27 cellular contexts compared by ENCODE assay signal in the genomic region with DNA sequence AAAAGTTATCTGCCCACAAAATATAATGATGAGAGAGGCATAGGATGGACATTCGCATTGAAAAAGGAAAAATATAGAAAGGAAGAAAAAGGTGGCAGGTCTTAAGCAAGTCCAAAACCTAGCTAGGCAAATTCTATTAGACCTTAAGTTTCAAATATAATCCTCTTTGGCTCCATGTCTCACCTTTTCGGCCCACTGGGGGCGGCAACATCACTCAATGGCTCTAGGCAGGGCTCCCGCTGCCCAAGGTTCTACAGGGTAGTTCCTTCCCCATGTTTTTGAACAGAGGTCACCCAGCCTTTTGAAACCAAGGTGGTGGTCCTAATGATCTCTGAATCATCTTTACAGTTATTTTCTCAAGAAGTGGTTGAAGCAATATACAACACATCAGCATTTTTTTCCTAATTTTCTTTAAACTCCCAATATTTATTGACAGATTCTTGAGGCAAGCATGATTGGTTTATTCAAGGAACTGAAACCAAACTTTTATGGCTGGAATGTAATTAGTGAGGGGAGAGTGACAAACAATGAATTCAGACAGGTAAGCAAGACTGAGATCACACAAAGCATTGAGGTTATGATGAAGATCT.
DNase-seq lines count a peak whose midpoint lies in the region; ATAC-seq, FAIRE-seq and TF ChIP-seq lines count a peak whose summit lies in the region.
"Had no signal": no experiment of that assay in that cellular context is flagged by ENCODE, and none has a peak within 500 bp of the region (broad histone marks: within the 10 kb centered on the region; RNA-seq: fewer than 3 reads in every experiment).

No MANE protein-coding gene starts in this region.

- H3K27ac Mint-ChIP-seq in GM23338: no peak overlapping the region
- no peak overlapping the region for H3K27ac Mint-ChIP-seq in WTC11
- H3K27ac Mint-ChIP-seq in CD4-positive, alpha-beta memory T cell: no peak overlapping the region
- H3K27ac Mint-ChIP-seq: CD4-positive, CD25-positive, alpha-beta regulatory T cell had no signal

- POLR2A ChIA-PET in WTC11 (lab: Charles Lee): no interaction called here
- POLR2A ChIA-PET in CD4-positive, alpha-beta memory T cell (lab: Charles Lee; ENCODE audit: partially characterized antibody): no interaction called here

- H3K27ac ChIP-seq in GM23338 (ENCODE audit: low read depth): no peak overlapping the region
- H3K27ac ChIP-seq in kidney (ENCODE audit: low read depth in 2 of 2, low read length in 2 of 2): no peak overlapping the region
- no peak overlapping the region for H3K27ac ChIP-seq in CD4-positive, alpha-beta memory T cell (ENCODE audit: low read depth, low read length)
- H3K27ac ChIP-seq: 22Rv1, BLaER1, SJCRH30 had no signal

- H3K36me3 ChIP-seq in GM23338 (ENCODE audit: insufficient read depth) (peaks cover 4% of the 10 kb centered on the region; the same call in 1 of the 2 replicates), kidney (ENCODE audit: control insufficient read depth in 1 of 2, insufficient read depth in 2 of 2, low read length in 2 of 2) (no peaks in the 10 kb centered on the region)
- no peaks in the 10 kb centered on the region for H3K36me3 ChIP-seq in CD4-positive, alpha-beta memory T cell (ENCODE audit: insufficient read depth, low read length)
- H3K36me3 ChIP-seq: BLaER1, SJCRH30 had no signal

- no peaks in the 10 kb centered on the region for H3K27me3 ChIP-seq in GM23338 (ENCODE audit: insufficient read depth)
- no peaks in the 10 kb centered on the region for H3K27me3 ChIP-seq in CD4-positive, alpha-beta memory T cell (ENCODE audit: insufficient read depth, low read length)
- H3K27me3 ChIP-seq: BLaER1, SJCRH30 had no signal

- no peak overlapping the region for H3K9ac ChIP-seq in kidney (ENCODE audit: low read length in 2 of 2)
- H3K9ac ChIP-seq: BLaER1 had no signal

- H3K4me3 ChIP-seq in GM23338: no peak overlapping the region
- no peak overlapping the region for H3K4me3 ChIP-seq in kidney (ENCODE audit: low read length in 2 of 2)
- no peak overlapping the region for H3K4me3 ChIP-seq in CD4-positive, alpha-beta memory T cell (ENCODE audit: low read length in 2 of 2)
- H3K4me3 ChIP-seq: BLaER1, SJCRH30 had no signal

- peaks cover 0 to 4% of the 10 kb centered on the region in 2 donors for H3K9me3 ChIP-seq in kidney (ENCODE audit: control insufficient read depth in 1 of 2, low read length in 2 of 2)
- no peaks in the 10 kb centered on the region for H3K9me3 ChIP-seq in CD4-positive, alpha-beta memory T cell (ENCODE audit: control insufficient read depth in 1 of 2, low read length in 2 of 2)
- H3K9me3 ChIP-seq: BLaER1 had no signal

- H3K4me1 ChIP-seq in GM23338 (ENCODE audit: insufficient read depth) (no peaks in the 10 kb centered on the region), kidney (ENCODE audit: control insufficient read depth in 1 of 2, insufficient read depth in 1 of 2, low read depth in 1 of 2, low read length in 2 of 2) (no peaks in the 10 kb centered on the region)
- H3K4me1 ChIP-seq in CD4-positive, alpha-beta memory T cell (ENCODE audit: insufficient read depth, low read length): no peaks in the 10 kb centered on the region
- H3K4me1 ChIP-seq: BLaER1 had no signal

- FAIRE-seq in kidney (lab: Jason Lieb, UNC): no peak
- no peak for FAIRE-seq in GM12891 (lab: Jason Lieb, UNC)
- FAIRE-seq: RCC 7860 had no signal

- no peak for ATAC-seq in GM23338
- peak; percentile 62 for ATAC-seq in WTC11
- ATAC-seq: SK-N-SH treated with all-trans-retinoic acid at 6 μM for 48 hours had no signal

- no peak overlapping the region for H2AFZ ChIP-seq in GM23338

- no peak overlapping the region for H3K4me2 ChIP-seq in GM23338
- H3K4me2 ChIP-seq: BLaER1 had no signal

- peak; percentile 8 for DNase-seq in NCI-H82 (lab: John Stamatoyannopoulos, UW)
- DNase-seq in NCI-H82 treated with DMSO at 0.1 percent for 48 hours (lab: John Stamatoyannopoulos, UW; ENCODE audit: unreplicated experiment): no peak
- DNase-seq in GM23338 (ENCODE audit: low spot score): peak; percentile 18
- peak; percentile 20 for DNase-seq in WTC11 (ENCODE audit: low spot score)
- peak; percentile 17 for DNase-seq in kidney
- DNase-seq in SKM-1 (lab: John Stamatoyannopoulos, UW; ENCODE audit: unreplicated experiment): no peak
- no peak for DNase-seq in CD4-positive, alpha-beta memory T cell
- no peak for DNase-seq in GM12891 (ENCODE audit: insufficient read length, low spot score)
- DNase-seq: CD4-positive, CD25-positive, alpha-beta regulatory T cell; COR-L47; DMS79; EL; GF-D8; Kasumi-1; NCI-H1092 treated with DMSO at 0.1 percent for 48 hours; NCI-H1436; NCI-H187; NCI-H2081 treated with DMSO at 0.1 percent for 48 hours; NCI-H2171; NCI-H226; NCI-H510A; NCI-H69; SJCRH30 had no signal

- H3K4me3 Mint-ChIP-seq in GM23338 (no peak overlapping the region), WTC11 (no peak overlapping the region)
- H3K4me3 Mint-ChIP-seq in CD4-positive, alpha-beta memory T cell: no peak overlapping the region
- H3K4me3 Mint-ChIP-seq: CD4-positive, CD25-positive, alpha-beta regulatory T cell had no signal

- peaks cover 7% of the 10 kb centered on the region for H3K9me3 Mint-ChIP-seq in GM23338
- H3K9me3 Mint-ChIP-seq in WTC11: peaks cover 29% of the 10 kb centered on the region
- H3K9me3 Mint-ChIP-seq in CD4-positive, alpha-beta memory T cell: peaks cover 0 to 23% (median 15%) of the 10 kb centered on the region in 8 donors

- intact Hi-C loops in kidney (cut with DNase I): no loop called here
- intact Hi-C loops in CD4-positive, alpha-beta memory T cell (cut with micrococcal nuclease): no loop called here

- H3K36me3 Mint-ChIP-seq in GM23338 (ENCODE audit: low read depth) (peaks cover 5% of the 10 kb centered on the region), WTC11 (peaks cover 15% of the 10 kb centered on the region)
- no peaks in the 10 kb centered on the region for H3K36me3 Mint-ChIP-seq in CD4-positive, alpha-beta memory T cell
- H3K36me3 Mint-ChIP-seq: CD4-positive, CD25-positive, alpha-beta regulatory T cell had no signal

- no peaks in the 10 kb centered on the region for H3F3A ChIP-seq in GM23338 (replicated peaks; ENCODE audit: low read depth)

- no peaks in the 10 kb centered on the region for H4K20me1 ChIP-seq in GM23338 (replicated peaks; ENCODE audit: insufficient read depth)
- H4K20me1 ChIP-seq: BLaER1 had no signal

- TF ChIP-seq POLR2A in GM12891 (IDR thresholded peaks at IDR 0.05; ENCODE audit: low read depth, low read length): no peak

- CTCF ChIA-PET in WTC11 (lab: Charles Lee): no interaction called here
- CTCF ChIA-PET in CD4-positive, alpha-beta memory T cell (lab: Charles Lee; ENCODE audit: partially characterized antibody): no interaction called here

- TF ChIP-seq CTCF in GM23338 (conservative IDR thresholded peaks at IDR 0.05; ENCODE audit: low read depth in 2 of 2) (peak; percentile 41 to 43), WTC11 (IDR thresholded peaks at IDR 0.05) (no peak), kidney (IDR thresholded peaks at IDR 0.05; ENCODE audit: borderline replicate concordance, extremely low read depth, insufficient read depth) (no peak)

- H3K9me2 ChIP-seq in GM23338 (ENCODE audit: insufficient read depth): 0 out of 2 replicates have a peak, but pooled peaks cover 5% of the 10 kb centered on the region

- no peaks in the 10 kb centered on the region for H3K79me2 ChIP-seq in GM23338 (replicated peaks; ENCODE audit: insufficient read depth)

- H3K4me1 Mint-ChIP-seq in GM23338: no peaks in the 10 kb centered on the region
- H3K4me1 Mint-ChIP-seq in WTC11: no peaks in the 10 kb centered on the region
- no peaks in the 10 kb centered on the region for H3K4me1 Mint-ChIP-seq in CD4-positive, alpha-beta memory T cell
- H3K4me1 Mint-ChIP-seq: CD4-positive, CD25-positive, alpha-beta regulatory T cell had no signal

- H3K27me3 Mint-ChIP-seq in GM23338 (ENCODE audit: insufficient read depth, low read depth, poor library complexity) (peaks cover 2% of the 10 kb centered on the region), WTC11 (ENCODE audit: low read depth) (no peaks in the 10 kb centered on the region)
- H3K27me3 Mint-ChIP-seq in CD4-positive, alpha-beta memory T cell: peaks cover 0 to 2% of the 10 kb centered on the region in 2 donors
- H3K27me3 Mint-ChIP-seq: CD4-positive, CD25-positive, alpha-beta regulatory T cell had no signal

TF ChIP-seq in GM23338, 12 proteins besides CTCF, POLR2A, EP300 and RAD21 (continues in another document):
- no peak for TF ChIP-seq ZNF114 (CRISPR knock-in tag; IDR thresholded peaks at IDR 0.05)
- no peak for TF ChIP-seq ZNF331 (CRISPR knock-in tag; IDR thresholded peaks at IDR 0.05; ENCODE audit: low read depth)
- TF ChIP-seq NANOG (IDR thresholded peaks at IDR 0.05; ENCODE audit: borderline replicate concordance): no peak
- no peak for TF ChIP-seq POLR2AphosphoS5 (IDR thresholded peaks at IDR 0.05; ENCODE audit: low read depth)
- no peak for TF ChIP-seq EZH2 (IDR thresholded peaks at IDR 0.05; ENCODE audit: low read depth, unreplicated experiment)
- TF ChIP-seq JUNB (IDR thresholded peaks at IDR 0.05; ENCODE audit: unreplicated experiment): no peak

TF ChIP-seq in WTC11, 78 proteins besides CTCF, POLR2A, EP300 and RAD21 (continues in another document):
- TF ChIP-seq, protein P1, sequence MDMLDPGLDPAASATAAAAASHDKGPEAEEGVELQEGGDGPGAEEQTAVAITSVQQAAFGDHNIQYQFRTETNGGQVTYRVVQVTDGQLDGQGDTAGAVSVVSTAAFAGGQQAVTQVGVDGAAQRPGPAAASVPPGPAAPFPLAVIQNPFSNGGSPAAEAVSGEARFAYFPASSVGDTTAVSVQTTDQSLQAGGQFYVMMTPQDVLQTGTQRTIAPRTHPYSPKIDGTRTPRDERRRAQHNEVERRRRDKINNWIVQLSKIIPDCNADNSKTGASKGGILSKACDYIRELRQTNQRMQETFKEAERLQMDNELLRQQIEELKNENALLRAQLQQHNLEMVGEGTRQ (CRISPR knock-in tag; IDR thresholded peaks at IDR 0.05): no peak
- TF ChIP-seq HMGA2 (CRISPR knock-in tag; IDR thresholded peaks at IDR 0.05) (no peak), ZNF232 (CRISPR knock-in tag; IDR thresholded peaks at IDR 0.05) (no peak), EMX1 (CRISPR knock-in tag; IDR thresholded peaks at IDR 0.05) (no peak), RORB (CRISPR knock-in tag; IDR thresholded peaks at IDR 0.05) (no peak)

TF ChIP-seq in GM12891, 5 proteins besides CTCF, POLR2A, EP300 and RAD21:
- TF ChIP-seq TAF1 (IDR thresholded peaks at IDR 0.05; ENCODE audit: low read depth, low read length) (no peak), PAX5 (IDR thresholded peaks at IDR 0.05; ENCODE audit: insufficient read depth, low read length, severe bottlenecking) (no peak), SPI1 (IDR thresholded peaks at IDR 0.05; ENCODE audit: low read depth, low read length) (no peak), POLR2AphosphoS5 (IDR thresholded peaks at IDR 0.05; ENCODE audit: low read depth, low read length) (no peak), POU2F2 (IDR thresholded peaks at IDR 0.05; ENCODE audit: low read depth, low read length) (no peak)

Comparison
In these comparisons a context has a peak if more than half of its experiments do, and no peak if none do; other contexts are left out.
1. DNase-seq: peak in NCI-H82 (single experiment), GM23338 (single experiment), WTC11 (single experiment) and kidney (single experiment); none in NCI-H82 treated with DMSO at 0.1 percent for 48 hours (single experiment), SKM-1 (single experiment), CD4-positive, alpha-beta memory T cell (0 of 5) and GM12891 (single experiment).
2. CTCF ChIP-seq: peak in GM23338 (2 of 2); none in WTC11 (single experiment) and kidney (single experiment).